Comparison of ENCODE assay signal across 7 cellular contexts in the genomic region with DNA sequence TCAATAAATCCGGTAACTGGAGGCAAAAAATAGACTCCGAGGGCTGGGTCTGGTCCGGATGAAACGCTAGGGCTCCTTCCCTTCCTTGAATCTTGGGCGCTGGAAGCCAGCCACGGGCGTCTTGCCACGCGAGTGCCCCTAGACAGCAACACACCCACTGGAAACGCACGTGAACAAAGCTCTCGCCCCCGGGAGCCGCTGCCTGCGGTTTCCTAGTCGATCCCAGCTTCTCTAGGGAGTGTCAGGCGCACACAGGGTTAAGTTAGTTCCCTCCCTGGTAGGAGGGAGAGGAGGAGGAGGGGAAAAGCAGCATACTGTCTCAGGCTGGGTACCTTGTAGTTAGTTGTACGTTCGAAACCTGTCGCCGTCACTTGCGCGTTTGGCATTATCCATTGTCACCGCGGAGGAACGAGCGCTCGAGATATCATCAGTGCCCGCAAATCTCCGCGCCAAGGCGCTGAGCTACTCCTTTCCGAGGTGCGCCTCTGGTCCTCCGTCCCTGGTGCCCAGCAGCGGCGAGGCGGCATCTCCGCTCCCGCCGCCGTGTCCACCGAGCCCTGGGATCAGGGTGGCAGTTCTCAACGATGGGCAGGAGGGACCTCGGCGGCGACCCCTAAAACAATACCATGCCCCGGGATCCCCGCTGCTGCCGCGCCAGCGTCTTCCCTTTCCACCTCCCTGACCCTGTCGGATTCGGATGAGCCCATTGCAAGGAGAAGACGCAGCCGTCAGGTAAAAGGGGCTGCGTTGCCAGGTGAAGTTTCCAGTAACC. TPM values are rescaled to one million over a fixed set of nuclear protein-coding genes. Genes with fewer than 3 reads are reported as not detected.
A peak's percentile ranks its signal among the peaks of the same experiment; 100 is the strongest.
DNase-seq lines count a peak whose midpoint lies in the region; ATAC-seq and TF ChIP-seq lines count a peak whose summit lies in the region.

A gene with protein sequence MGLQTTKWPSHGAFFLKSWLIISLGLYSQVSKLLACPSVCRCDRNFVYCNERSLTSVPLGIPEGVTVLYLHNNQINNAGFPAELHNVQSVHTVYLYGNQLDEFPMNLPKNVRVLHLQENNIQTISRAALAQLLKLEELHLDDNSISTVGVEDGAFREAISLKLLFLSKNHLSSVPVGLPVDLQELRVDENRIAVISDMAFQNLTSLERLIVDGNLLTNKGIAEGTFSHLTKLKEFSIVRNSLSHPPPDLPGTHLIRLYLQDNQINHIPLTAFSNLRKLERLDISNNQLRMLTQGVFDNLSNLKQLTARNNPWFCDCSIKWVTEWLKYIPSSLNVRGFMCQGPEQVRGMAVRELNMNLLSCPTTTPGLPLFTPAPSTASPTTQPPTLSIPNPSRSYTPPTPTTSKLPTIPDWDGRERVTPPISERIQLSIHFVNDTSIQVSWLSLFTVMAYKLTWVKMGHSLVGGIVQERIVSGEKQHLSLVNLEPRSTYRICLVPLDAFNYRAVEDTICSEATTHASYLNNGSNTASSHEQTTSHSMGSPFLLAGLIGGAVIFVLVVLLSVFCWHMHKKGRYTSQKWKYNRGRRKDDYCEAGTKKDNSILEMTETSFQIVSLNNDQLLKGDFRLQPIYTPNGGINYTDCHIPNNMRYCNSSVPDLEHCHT (plus strand): TSS at position 342 of the 772 bp plus-strand sequence. CDS start 91,371 bp downstream, outside the sequence.

- no peaks in the 10 kb centered on the region for H3K9me3 Mint-ChIP-seq in activated T-helper 2 cell treated with anti-CD3 and anti-CD28 coated beads, Interferon-gamma antibody, Interleukin-2, Interleukin-4, amounts not matched to agents 10 μg/mL and 5 μg/mL and 100 μg/mL, durations not matched to agents 14 hours and 24 hours and 36 hours

- no peaks in the 10 kb centered on the region for H3K36me3 ChIP-seq in HUES6 (ENCODE audit: control insufficient read depth, insufficient read depth, low read length)
- no peaks in the 10 kb centered on the region for H3K36me3 ChIP-seq in breast epithelium
- H3K36me3 ChIP-seq in skeletal muscle satellite cell (ENCODE audit: insufficient read depth, low read length) = no peaks in the 10 kb centered on the region

- no peak for ATAC-seq in GM21786 (IDR thresholded peaks at IDR 0.05; ENCODE audit: unreplicated experiment)

- H3K4me3 ChIP-seq in HUES6 (ENCODE audit: low read depth, low read length) = peak within 1 kb of the TSS; percentile 78
- H3K4me3 ChIP-seq in breast epithelium = peak within 1 kb of the TSS; percentile 62 to 80 (median 66)
- peak within 1 kb of the TSS; percentile 75 for H3K4me3 ChIP-seq in skeletal muscle satellite cell (ENCODE audit: low read length)

- H3K4me1 Mint-ChIP-seq in activated T-helper 2 cell treated with anti-CD3 and anti-CD28 coated beads, Interferon-gamma antibody, Interleukin-2, Interleukin-4, amounts not matched to agents 10 μg/mL and 5 μg/mL and 100 μg/mL, durations not matched to agents 14 hours and 24 hours and 36 hours (ENCODE audit: low read depth) = peaks cover 8% of the 10 kb centered on the region

- peaks cover 58% of the 10 kb centered on the region for H3K27me3 Mint-ChIP-seq in activated T-helper 2 cell treated with anti-CD3 and anti-CD28 coated beads, Interferon-gamma antibody, Interleukin-2, Interleukin-4, amounts not matched to agents 10 μg/mL and 5 μg/mL and 100 μg/mL, durations not matched to agents 14 hours and 24 hours and 36 hours (ENCODE audit: low read depth)

- no peak for TF ChIP-seq POLR2A in breast epithelium (IDR thresholded peaks at IDR 0.05)

- H3K27ac ChIP-seq in HUES6 (ENCODE audit: low read depth, low read length) = no peak within 1 kb of the TSS
- peak within 1 kb of the TSS; percentile 52 to 86 for H3K27ac ChIP-seq in breast epithelium

- H3K4me1 ChIP-seq in HUES6 (ENCODE audit: control insufficient read depth, insufficient read depth, low read length) (peaks cover 4% of the 10 kb centered on the region; the same call in 1 of the 2 replicates), breast epithelium (no peaks in the 10 kb centered on the region), skeletal muscle satellite cell (ENCODE audit: control insufficient read depth, insufficient read depth, low read length) (peaks cover 46% of the 10 kb centered on the region)

- H3K9me3 ChIP-seq in HUES6 (ENCODE audit: control insufficient read depth, insufficient read depth, low read depth, low read length) (no peaks in the 10 kb centered on the region), breast epithelium (no peaks in the 10 kb centered on the region), skeletal muscle satellite cell (replicated peaks; ENCODE audit: low read length) (no peaks in the 10 kb centered on the region)

- H3K36me3 Mint-ChIP-seq in activated T-helper 2 cell treated with anti-CD3 and anti-CD28 coated beads, Interferon-gamma antibody, Interleukin-2, Interleukin-4, amounts not matched to agents 10 μg/mL and 5 μg/mL and 100 μg/mL, durations not matched to agents 14 hours and 24 hours and 36 hours (ENCODE audit: low read depth) = no peaks in the 10 kb centered on the region

- no peak for TF ChIP-seq CTCF in breast epithelium (IDR thresholded peaks at IDR 0.05)

- intact Hi-C loops in breast epithelium (cut with DNase I; ENCODE audit: low total_unique reads) = loop anchor here (5.0 kb wide), 2 partner anchors 1558 to 1928 kb away; no protein-coding TSS in a partner anchor
- intact Hi-C loops in activated T-helper 2 cell treated with anti-CD3 and anti-CD28 coated beads, Interferon-gamma antibody, Interleukin-2, Interleukin-4, amounts not matched to agents 10 μg/mL and 5 μg/mL and 100 μg/mL, durations not matched to agents 14 hours and 24 hours and 36 hours (cut with micrococcal nuclease) = no loop called here

- no peak within 1 kb of the TSS for H3K4me3 Mint-ChIP-seq in activated T-helper 2 cell treated with anti-CD3 and anti-CD28 coated beads, Interferon-gamma antibody, Interleukin-2, Interleukin-4, amounts not matched to agents 10 μg/mL and 5 μg/mL and 100 μg/mL, durations not matched to agents 14 hours and 24 hours and 36 hours (ENCODE audit: low read depth)

- peak within 1 kb of the TSS; percentile 86 for H3K9ac ChIP-seq in HUES6 (ENCODE audit: low read length)
- H3K9ac ChIP-seq in skeletal muscle satellite cell (ENCODE audit: low read depth, low read length) = peak within 1 kb of the TSS; percentile 90

- H3K4me2 ChIP-seq in skeletal muscle satellite cell (ENCODE audit: low read length) = peak within 1 kb of the TSS; percentile 98

- peaks cover 59% of the 10 kb centered on the region for H3K27me3 ChIP-seq in HUES6 (ENCODE audit: control insufficient read depth, insufficient read depth, low read length)
- H3K27me3 ChIP-seq in breast epithelium = peaks cover 0 to 50% of the 10 kb centered on the region in 2 donors
- no peaks in the 10 kb centered on the region for H3K27me3 ChIP-seq in skeletal muscle satellite cell (ENCODE audit: control insufficient read depth, insufficient read depth, low read length)

- no peak within 1 kb of the TSS for H3K27ac Mint-ChIP-seq in activated T-helper 2 cell treated with anti-CD3 and anti-CD28 coated beads, Interferon-gamma antibody, Interleukin-2, Interleukin-4, amounts not matched to agents 10 μg/mL and 5 μg/mL and 100 μg/mL, durations not matched to agents 14 hours and 24 hours and 36 hours

- DNase-seq in breast epithelium (ENCODE audit: low spot score in 2 of 2) (no peak), inferior parietal cortex (ENCODE audit: extremely low spot score) (peak; percentile 72), COLO829 (ENCODE audit: low spot score) (no peak)
- DNase-seq in activated T-helper 2 cell treated with anti-CD3 and anti-CD28 coated beads, Interferon-gamma antibody, Interleukin-2, Interleukin-4, amounts not matched to agents 10 μg/mL and 5 μg/mL and 100 μg/mL, durations not matched to agents 14 hours and 24 hours and 36 hours (ENCODE audit: low spot score) = no peak

RNA-seq across cellular contexts. Expression of the gene that starts here (rescaled TPM):
- 10 to 100 TPM in 2 of 3 donors, 1 to 10 TPM in 1; 5.2 to 12.6 (median 10.5) TPM for total RNA-seq in breast epithelium
- total RNA-seq in skeletal muscle satellite cell (2012; rRNA removed) = 10.7 and 29.7 TPM in 2 replicates
- total RNA-seq in activated T-helper 2 cell treated with anti-CD3 and anti-CD28 coated beads, Interferon-gamma antibody, Interleukin-2, Interleukin-4, amounts not matched to agents 10 μg/mL and 5 μg/mL and 100 μg/mL, durations not matched to agents 14 hours and 24 hours and 36 hours = not detected in 2 replicates
